8 cellular contexts compared by ENCODE assay signal in genomic region chr2:174699993-174700766, GRCh38.
DNase-seq lines count a peak whose midpoint lies in the region; ATAC-seq, FAIRE-seq and TF ChIP-seq lines count a peak whose summit lies in the region.

No MANE protein-coding gene starts in this region.

- H3K27me3 Mint-ChIP-seq in memory B cell, result peaks cover 3% of the 10 kb centered on the region

- H3K4me1 Mint-ChIP-seq in memory B cell, result peaks cover 5% of the 10 kb centered on the region

- H3K4me3 ChIP-seq in AG09309 (ENCODE audit: control insufficient read depth, low read depth, low read length), result no peak overlapping the region

- TF ChIP-seq CTCF in AG09309 (IDR thresholded peaks at IDR 0.05; ENCODE audit: control insufficient read depth, insufficient read depth, low read depth, low read length, missing control alignments), result peak; percentile 49

- ATAC-seq in memory B cell (ENCODE audit: low read depth) (peak; percentile 63), HG02623 (IDR thresholded peaks at IDR 0.05; ENCODE audit: unreplicated experiment) (no peak), GM21529 (IDR thresholded peaks at IDR 0.05; ENCODE audit: unreplicated experiment) (no peak)

- FAIRE-seq in RCC 7860 (lab: Jason Lieb, UNC), result peak; percentile 70

- DNase-seq in AG09309 (ENCODE audit: low read depth) (no peak), GM04504 (ENCODE audit: low read depth) (peak; percentile 28), RCC 7860 (ENCODE audit: low spot score) (peak; percentile 53), dermis microvascular lymphatic vessel endothelial cell (ENCODE audit: low read depth in 2 of 2) (peak; percentile 42 to 56), memory B cell (ENCODE audit: low spot score in 2 of 2) (peak; percentile 32 to 53)

- no peak overlapping the region for H3K4me3 Mint-ChIP-seq in memory B cell

- no peak for TF ChIP-seq EP300 in Ishikawa (IDR thresholded peaks at IDR 0.05; ENCODE audit: borderline replicate concordance)

- H3K27ac Mint-ChIP-seq in memory B cell, result no peak overlapping the region

- peak; percentile 76 for TF ChIP-seq RAD21 in Ishikawa (IDR thresholded peaks at IDR 0.05; ENCODE audit: low read depth)

- no peaks in the 10 kb centered on the region for H3K9me3 Mint-ChIP-seq in memory B cell

- no peaks in the 10 kb centered on the region for H3K36me3 Mint-ChIP-seq in memory B cell

TF ChIP-seq in Ishikawa, 13 proteins besides CTCF, POLR2A, EP300 and RAD21:
- TF ChIP-seq, protein P1, sequence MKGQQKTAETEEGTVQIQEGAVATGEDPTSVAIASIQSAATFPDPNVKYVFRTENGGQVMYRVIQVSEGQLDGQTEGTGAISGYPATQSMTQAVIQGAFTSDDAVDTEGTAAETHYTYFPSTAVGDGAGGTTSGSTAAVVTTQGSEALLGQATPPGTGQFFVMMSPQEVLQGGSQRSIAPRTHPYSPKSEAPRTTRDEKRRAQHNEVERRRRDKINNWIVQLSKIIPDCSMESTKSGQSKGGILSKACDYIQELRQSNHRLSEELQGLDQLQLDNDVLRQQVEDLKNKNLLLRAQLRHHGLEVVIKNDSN (IDR thresholded peaks at IDR 0.05), result no peak
- TF ChIP-seq TAF1 (IDR thresholded peaks at IDR 0.05; ENCODE audit: low read depth) (no peak), MAX (IDR thresholded peaks at IDR 0.05) (no peak), CEBPB (IDR thresholded peaks at IDR 0.05) (no peak), FOXM1 (IDR thresholded peaks at IDR 0.05; ENCODE audit: borderline replicate concordance, low read depth) (no peak), ZBTB7A (IDR thresholded peaks at IDR 0.05; ENCODE audit: low read depth) (no peak)
